In the genomic region with DNA sequence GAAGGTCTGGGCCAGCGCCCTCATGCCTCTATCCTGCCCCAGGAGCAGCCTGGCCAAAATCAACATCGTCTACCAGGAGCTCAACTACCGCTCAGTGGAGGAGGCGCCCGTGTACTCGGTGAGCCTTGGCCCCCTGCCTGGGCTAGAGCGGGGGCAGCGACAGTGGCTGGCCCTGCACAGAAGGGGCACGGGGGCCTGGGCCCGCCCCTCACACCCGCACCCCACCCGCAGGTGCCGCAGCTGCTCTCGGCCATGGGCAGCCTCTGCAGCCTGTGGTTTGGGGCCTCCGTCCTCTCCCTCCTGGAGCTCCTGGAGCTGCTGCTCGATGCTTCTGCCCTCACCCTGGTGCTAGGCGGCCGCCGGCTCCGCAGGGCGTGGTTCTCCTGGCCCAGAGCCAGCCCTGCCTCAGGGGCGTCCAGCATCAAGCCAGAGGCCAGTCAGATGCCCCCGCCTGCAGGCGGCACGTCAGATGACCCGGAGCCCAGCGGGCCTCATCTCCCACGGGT, we compare ENCODE assay signal across 11 cellular contexts. TPM values are rescaled to one million over a fixed set of nuclear protein-coding genes. Genes with fewer than 3 reads are reported as not detected.
DNase-seq lines count a peak whose midpoint lies in the region; ATAC-seq and TF ChIP-seq lines count a peak whose summit lies in the region.
"Had no signal": no experiment of that assay in that cellular context is flagged by ENCODE, and none has a peak within 500 bp of the region (broad histone marks: within the 10 kb centered on the region; RNA-seq: fewer than 3 reads in every experiment).

No MANE protein-coding gene starts in this region.

- no peak for TF ChIP-seq CTCF in MCF 10A (IDR thresholded peaks at IDR 0.05; ENCODE audit: unreplicated experiment)
- TF ChIP-seq CTCF in mammary epithelial cell (conservative IDR thresholded peaks at IDR 0.05 in 1 of 2, IDR thresholded peaks at IDR 0.05 in 1 of 2; ENCODE audit: extremely low read depth in 1 of 2, insufficient read depth in 1 of 2, low read depth in 1 of 2, low read length in 2 of 2), result no peak
- no peak for TF ChIP-seq CTCF in GM10266 (IDR thresholded peaks at IDR 0.05; ENCODE audit: control insufficient read depth, insufficient read depth, low read depth, missing control alignments)
- TF ChIP-seq CTCF in Caco-2 (IDR thresholded peaks at IDR 0.05; ENCODE audit: insufficient read depth in 1 of 2, low read depth in 1 of 2, low read length in 1 of 2, severe bottlenecking in 1 of 2, unreplicated experiment in 1 of 2), result no peak

- H3K27ac Mint-ChIP-seq in MCF 10A (ENCODE audit: low read depth, unreplicated experiment), result no peak overlapping the region
- no peak overlapping the region for H3K27ac Mint-ChIP-seq in Caco-2 (ENCODE audit: unreplicated experiment)
- H3K27ac Mint-ChIP-seq: dendritic cell treated with granulocyte-macrophage colony-stimulating factor and Interleukin-4, amounts not matched to agents 40 ng/mL and 50 ng/mL, for 4 days; nephron had no signal

- H3K4me1 ChIP-seq in mammary epithelial cell (ENCODE audit: insufficient read depth, low read length) (peaks cover 9% of the 10 kb centered on the region), right cardiac atrium (ENCODE audit: control insufficient read depth, insufficient read depth, low read length) (no peaks in the 10 kb centered on the region), Caco-2 (no peaks in the 10 kb centered on the region; the same call in 1 of the 2 replicates)

- H3K4me3 ChIP-seq in mammary epithelial cell (replicated peaks in 1 of 3; ENCODE audit: insufficient read depth in 1 of 3, low read depth in 2 of 3, low read length in 3 of 3) (no peak overlapping the region), right cardiac atrium (ENCODE audit: low read length) (no peak overlapping the region), Caco-2 (ENCODE audit: low read depth, low read length) (no peak overlapping the region)

- H4K20me1 ChIP-seq in mammary epithelial cell (ENCODE audit: insufficient read depth, low read length), result peaks cover 3% of the 10 kb centered on the region

- POLR2A ChIA-PET in MCF 10A (lab: Yijun Ruan, JAX), result interaction anchor here (0.8 to 2.3 kb wide), 9 partner anchors 7 to 171 kb away, joined by 3 to 13 read pairs (median 6); partner anchors contain the start of gene UBE2J2
- POLR2A ChIA-PET in Caco-2 (lab: Charles Lee), result interaction anchor here (0.6 kb wide), 1 partner anchor 86 kb away, joined by 3 read pairs; no protein-coding TSS in a partner anchor

- H3K27me3 ChIP-seq in mammary epithelial cell (ENCODE audit: insufficient read depth, low read length) (no peaks in the 10 kb centered on the region), right cardiac atrium (ENCODE audit: control insufficient read depth, insufficient read depth) (no peaks in the 10 kb centered on the region), Caco-2 (replicated peaks; ENCODE audit: control insufficient read depth, insufficient read depth, low read length) (no peaks in the 10 kb centered on the region)

- H3K27ac ChIP-seq in mammary epithelial cell (ENCODE audit: insufficient read depth, low read depth, low read length) (no peak overlapping the region), right cardiac atrium (ENCODE audit: low read length) (no peak overlapping the region), temporal lobe (ENCODE audit: low read depth, low read length) (peak overlapping the region; percentile 56)
- H3K27ac ChIP-seq: HL-60 had no signal

- H3K9me3 Mint-ChIP-seq in MCF 10A (ENCODE audit: unreplicated experiment) (no peaks in the 10 kb centered on the region), Caco-2 (ENCODE audit: unreplicated experiment) (peaks cover 8% of the 10 kb centered on the region)
- H3K9me3 Mint-ChIP-seq: nephron had no signal

- H3K9ac ChIP-seq in mammary epithelial cell (ENCODE audit: insufficient read depth, low read length), result no peak overlapping the region

- no peak overlapping the region for H3K4me2 ChIP-seq in mammary epithelial cell (ENCODE audit: insufficient read depth, low read depth, low read length)

- intact Hi-C loops in MCF 10A (cut with micrococcal nuclease) (loop anchor here (2.0 to 10.0 kb wide), 3 partner anchors 59 to 306 kb away; partner anchors contain the start of genes B3GALT6, PERM1 and SDF4), mammary epithelial cell (cut with micrococcal nuclease) (loop anchor here (2.0 to 5.0 kb wide), 4 partner anchors 40 to 419 kb away; no protein-coding TSS in a partner anchor), right cardiac atrium (cut with DNase I) (loop anchor here in 3 of 4 donors (5.0 to 10.0 kb wide), 2 partner anchors 166 to 169 kb away; no protein-coding TSS in a partner anchor), Caco-2 (cut with micrococcal nuclease; ENCODE audit: unreplicated experiment) (loop anchor here (2.0 kb wide), 1 partner anchor 306 kb away; no protein-coding TSS in a partner anchor)

- in situ Hi-C loops in mammary epithelial cell (cut with MboI; ENCODE audit: low sequenced_read_pairs in 2 of 2), result loop anchor here in 1 of 2 donors (25.0 kb wide), 1 partner anchor 304 kb away; the partner anchor contains the start of gene PERM1
- in situ Hi-C loops in ACHN (cut with HindIII; ENCODE audit: low pct_ligation_motif_present, low pct_unique_long_range_greater_than_20kb, low sequenced_read_pairs), result no loop called here

- CTCF ChIA-PET in MCF 10A (lab: Yijun Ruan, JAX) (interaction anchor here (0.6 to 3.2 kb wide), 14 partner anchors 9 to 306 kb away, joined by 3 to 77 read pairs (median 4); partner anchors contain the start of gene SCNN1D), mammary epithelial cell (lab: Charles Lee; ENCODE audit: low non-redundant PET) (interaction anchor here (0.6 to 1.6 kb wide), 5 partner anchors 133 to 274 kb away, joined by 3 to 24 read pairs (median 13); no protein-coding TSS in a partner anchor), Caco-2 (lab: Charles Lee) (interaction anchor here (0.8 to 1.5 kb wide), 3 partner anchors 14 to 169 kb away, joined by 3 to 5 read pairs (median 3); no protein-coding TSS in a partner anchor)

- H3K36me3 Mint-ChIP-seq in MCF 10A (ENCODE audit: insufficient read depth, unreplicated experiment) (peaks cover 17% of the 10 kb centered on the region), Caco-2 (ENCODE audit: insufficient read depth, unreplicated experiment) (peaks cover 14% of the 10 kb centered on the region)

- H3K9me3 ChIP-seq in mammary epithelial cell (replicated peaks; ENCODE audit: insufficient read depth, low read length), result no peaks in the 10 kb centered on the region
- no peaks in the 10 kb centered on the region for H3K9me3 ChIP-seq in right cardiac atrium (ENCODE audit: control insufficient read depth, low read length)
- H3K9me3 ChIP-seq in Caco-2, result no peaks in the 10 kb centered on the region

- DNase-seq in MCF 10A (ENCODE audit: unreplicated experiment) (peak; percentile 34), mammary epithelial cell (no peak), NCI-H748 treated with DMSO at 0.1 percent for 48 hours (lab: John Stamatoyannopoulos, UW) (peak; percentile 17), right cardiac atrium (peak; percentile 55 to 76 (median 71)), GM10266 (ENCODE audit: extremely low spot score) (no peak), ACHN (no peak), Caco-2 (no peak)

- no peak overlapping the region for H2AFZ ChIP-seq in mammary epithelial cell (ENCODE audit: low read depth, low read length)

- WGBS in mammary epithelial cell (ENCODE audit: low coverage, missing lambda C conversion rate), result 35% methylated on average over 11 of the region's 28 CpGs
- WGBS in right cardiac atrium, result 32% methylated on average over 28 of the region's 28 CpGs

- BruUV-seq in MCF 10A (replicated peaks; lab: Mats Ljungman, UMichigan) (no TSS peak), mammary epithelial cell (replicated peaks; lab: Mats Ljungman, UMichigan) (no TSS peak), Caco-2 (replicated peaks; lab: Mats Ljungman, UMichigan) (no TSS peak)

- H3K4me3 Mint-ChIP-seq in MCF 10A (ENCODE audit: unreplicated experiment), result no peak overlapping the region
- H3K4me3 Mint-ChIP-seq in Caco-2 (ENCODE audit: unreplicated experiment), result no peak overlapping the region
- H3K4me3 Mint-ChIP-seq: dendritic cell treated with granulocyte-macrophage colony-stimulating factor and Interleukin-4, amounts not matched to agents 40 ng/mL and 50 ng/mL, for 4 days; nephron had no signal

- peak; percentile 1 to 15 for ATAC-seq in right cardiac atrium

- no peaks in the 10 kb centered on the region for H3K27me3 Mint-ChIP-seq in MCF 10A (ENCODE audit: insufficient read depth, unreplicated experiment)
- H3K27me3 Mint-ChIP-seq in Caco-2 (ENCODE audit: insufficient read depth, unreplicated experiment), result peaks cover 3% of the 10 kb centered on the region

- no peaks in the 10 kb centered on the region for H3K79me2 ChIP-seq in mammary epithelial cell (ENCODE audit: insufficient read depth, low read length)

- dilution Hi-C loops in mammary epithelial cell (cut with HindIII; ENCODE audit: low sequenced_read_pairs), result no loop called here

- H3K4me1 Mint-ChIP-seq in MCF 10A (ENCODE audit: insufficient read depth, unreplicated experiment) (no peaks in the 10 kb centered on the region), Caco-2 (ENCODE audit: low read depth, unreplicated experiment) (no peaks in the 10 kb centered on the region)
- H3K4me1 Mint-ChIP-seq: nephron had no signal

- H3K36me3 ChIP-seq in mammary epithelial cell (ENCODE audit: insufficient read depth, low read length) (no peaks in the 10 kb centered on the region), Caco-2 (ENCODE audit: control insufficient read depth, insufficient read depth, low read length) (no peaks in the 10 kb centered on the region)

RNA-seq across cellular contexts. Expression of gene SCNN1D, which starts 10.8 kb away (rescaled TPM):
- 1.8 and 2.2 TPM in 2 replicates for total RNA-seq in MCF 10A (2022)
- total RNA-seq in mammary epithelial cell, result 1 to 10 TPM in 1 of 2 donors, under 1 TPM in 1; 0.67 to 1.7 TPM
- polyA plus RNA-seq in mammary epithelial cell, result 0.50 TPM
- polyA minus RNA-seq in mammary epithelial cell, result not detected
- total RNA-seq in right cardiac atrium, result 1 to 10 TPM; 2.7 to 6.2 (median 4.8) TPM
- polyA plus RNA-seq in right cardiac atrium, result 3.4 TPM
- total RNA-seq in temporal lobe, result 2.2 TPM
- 1.0 and 2.8 TPM in 2 replicates for total RNA-seq in Caco-2 (2022)

RNA-seq across cellular contexts. Expression of gene ACAP3, which starts 16.7 kb away (rescaled TPM):
- total RNA-seq in MCF 10A (2022), result 31.5 and 33.5 TPM in 2 replicates
- 10 to 100 TPM; 16.7 to 32.3 TPM for total RNA-seq in mammary epithelial cell
- polyA plus RNA-seq in mammary epithelial cell, result 15.5 TPM
- 11.7 TPM for polyA minus RNA-seq in mammary epithelial cell
- total RNA-seq in right cardiac atrium, result 10 to 100 TPM; 33.1 to 61.8 (median 42.8) TPM
- polyA plus RNA-seq in right cardiac atrium, result 37.4 TPM
- total RNA-seq in temporal lobe, result 74.0 TPM
- 46.6 and 48.5 TPM in 2 replicates for total RNA-seq in Caco-2 (2022)

RNA-seq across cellular contexts. Expression of gene PUSL1, which starts 17.3 kb away (rescaled TPM):
- total RNA-seq in MCF 10A (2022), result 15.9 and 27.4 TPM in 2 replicates
- total RNA-seq in mammary epithelial cell, result 10 to 100 TPM; 21.5 to 23.6 TPM
- polyA plus RNA-seq in mammary epithelial cell, result 25.3 TPM
- polyA minus RNA-seq in mammary epithelial cell, result 32.6 TPM
- 10 to 100 TPM; 11.3 to 14.1 (median 12.5) TPM for total RNA-seq in right cardiac atrium
- 13.1 TPM for polyA plus RNA-seq in right cardiac atrium
- total RNA-seq in temporal lobe, result 8.6 TPM
- 39.8 and 43.8 TPM in 2 replicates for total RNA-seq in Caco-2 (2022)

RNA-seq across cellular contexts. Expression of gene UBE2J2, which starts 17.4 kb away (rescaled TPM):
- total RNA-seq in MCF 10A (2022) (62.1 and 70.5 TPM in 2 replicates), mammary epithelial cell (10 to 100 TPM; 36.7 to 59.7 TPM), right cardiac atrium (10 to 100 TPM; 34.9 to 41.2 (median 37.1) TPM), temporal lobe (28.3 TPM), Caco-2 (2022) (57.2 and 62.7 TPM in 2 replicates)
- polyA plus RNA-seq in mammary epithelial cell (32.5 TPM), right cardiac atrium (38.4 TPM)
- 11.7 TPM for polyA minus RNA-seq in mammary epithelial cell

RNA-seq across cellular contexts. Expression of gene INTS11, which starts 33.4 kb away (rescaled TPM):
- total RNA-seq in MCF 10A (2022) (122 and 129 TPM in 2 replicates), mammary epithelial cell (100 to 1,000 TPM in 1 of 2 donors, 10 to 100 TPM in 1; 46.3 to 107 TPM), right cardiac atrium (10 to 100 TPM; 53.1 to 61.7 (median 58.7) TPM), temporal lobe (38.4 TPM), Caco-2 (2022) (103 and 115 TPM in 2 replicates)
- polyA plus RNA-seq in mammary epithelial cell (109 TPM), right cardiac atrium (70.3 TPM)
- polyA minus RNA-seq in mammary epithelial cell, result 162 TPM

Comparison
In these comparisons a context has a peak if more than half of its experiments do, and no peak if none do; other contexts are left out.
1. DNase-seq: peak in MCF 10A (single experiment), NCI-H748 treated with DMSO at 0.1 percent for 48 hours (single experiment) and right cardiac atrium (3 of 3); none in mammary epithelial cell (single experiment), GM10266 (single experiment), ACHN (single experiment) and Caco-2 (0 of 2).